Comparison of ENCODE assay signal across 12 cellular contexts in genomic region chr12:51028811-51029146, GRCh38. TPM values are rescaled to one million over a fixed set of nuclear protein-coding genes. Genes with fewer than 3 reads are reported as not detected.
DNase-seq lines count a peak whose midpoint lies in the region; ATAC-seq and TF ChIP-seq lines count a peak whose summit lies in the region.
"Had no signal": no experiment of that assay in that cellular context is flagged by ENCODE, and none has a peak within 500 bp of the region (broad histone marks: within the 10 kb centered on the region; RNA-seq: fewer than 3 reads in every experiment).

No MANE protein-coding gene starts in this region.

- CTCF ChIA-PET in Panc1 (lab: Charles Lee) = interaction anchor here (1.1 kb wide), 1 partner anchor 203 kb away, joined by 8 read pairs; no protein-coding TSS in a partner anchor

- H3K4me2 ChIP-seq in parathyroid adenoma (ENCODE audit: low read length) = no peak overlapping the region
- H3K4me2 ChIP-seq: BLaER1 had no signal

- H3K4me3 ChIP-seq in Panc1 (ENCODE audit: low read depth in 2 of 2, low read length in 2 of 2) (peak overlapping the region in 1 of 2 experiments; percentile 33; a peak in 2 of 4 replicates), parathyroid adenoma (ENCODE audit: low read depth, low read length) (no peak overlapping the region)
- H3K4me3 ChIP-seq: BLaER1 had no signal

- intact Hi-C loops in Panc1 (cut with micrococcal nuclease; ENCODE audit: unreplicated experiment) = loop anchor here (5.0 kb wide), 1 partner anchor 201 kb away; no protein-coding TSS in a partner anchor

- H3K27me3 ChIP-seq in Panc1 (ENCODE audit: control insufficient read depth, insufficient read depth, low read length) = no peaks in the 10 kb centered on the region
- no peaks in the 10 kb centered on the region for H3K27me3 ChIP-seq in parathyroid adenoma (ENCODE audit: control insufficient read depth, insufficient read depth, low read length)
- H3K27me3 ChIP-seq: BLaER1 had no signal

- no peaks in the 10 kb centered on the region for H3K36me3 ChIP-seq in Panc1 (ENCODE audit: control insufficient read depth, insufficient read depth, low read length)
- no peaks in the 10 kb centered on the region for H3K36me3 ChIP-seq in parathyroid adenoma (ENCODE audit: control insufficient read depth, insufficient read depth, low read length)
- H3K36me3 ChIP-seq: BLaER1 had no signal

- TF ChIP-seq CTCF in Panc1 (IDR thresholded peaks at IDR 0.05) (no peak), parathyroid adenoma (IDR thresholded peaks at IDR 0.05) (no peak)

- H3K9me3 ChIP-seq in Panc1 (ENCODE audit: control insufficient read depth, insufficient read depth, low read depth, low read length) = no peaks in the 10 kb centered on the region
- no peaks in the 10 kb centered on the region for H3K9me3 ChIP-seq in parathyroid adenoma (ENCODE audit: control insufficient read depth, low read length)
- H3K9me3 ChIP-seq: BLaER1 had no signal

- peaks cover 10% of the 10 kb centered on the region for H3K79me2 ChIP-seq in parathyroid adenoma

- peaks cover 12% of the 10 kb centered on the region for H3K4me1 ChIP-seq in Panc1 (ENCODE audit: control insufficient read depth, insufficient read depth, low read length)
- peaks cover 6% of the 10 kb centered on the region for H3K4me1 ChIP-seq in parathyroid adenoma

- POLR2A ChIA-PET in Panc1 (lab: Charles Lee) = interaction anchor here (0.5 to 1.0 kb wide), 3 partner anchors 265 to 801 kb away, joined by 3 to 16 read pairs (median 12); no protein-coding TSS in a partner anchor

- in situ Hi-C loops in Panc1 (cut with HindIII; ENCODE audit: low pct_unique_long_range_greater_than_20kb, low sequenced_read_pairs) = no loop called here

- peak overlapping the region; percentile 27 for H2AFZ ChIP-seq in parathyroid adenoma

- H3K9ac ChIP-seq in parathyroid adenoma = no peak overlapping the region
- H3K9ac ChIP-seq: BLaER1 had no signal

- ATAC-seq in Panc1 = no peak
- ATAC-seq: activated naive CD8-positive, alpha-beta T cell treated with anti-CD3 and anti-CD28 coated beads, Interleukin-2, amount 50 U/mL, for 24 hours; stimulated activated effector memory CD8-positive, alpha-beta T cell treated with anti-CD3 and anti-CD28 coated beads, Interleukin-12 subunit alpha, Interleukin-12 subunit beta, amount 100 ng/mL, for 72 hours had no signal

- DNase-seq in EL (peak; percentile 60), Panc1 (ENCODE audit: low read depth, low spot score) (no peak), fibroblast of gingiva (ENCODE audit: low read depth) (peak; percentile 58), NCI-H345 treated with DMSO at 0.1 percent for 48 hours (lab: John Stamatoyannopoulos, UW; ENCODE audit: unreplicated experiment) (no peak), GF-D8 (lab: John Stamatoyannopoulos, UW) (no peak), retina (no peak), DMS114 treated with DMSO at 0.1 percent for 48 hours (lab: John Stamatoyannopoulos, UW; ENCODE audit: unreplicated experiment) (no peak)
- DNase-seq: activated naive CD8-positive, alpha-beta T cell treated with anti-CD3 and anti-CD28 coated beads, Interleukin-2, amount 50 U/mL, for 24 hours had no signal

- no TSS peak for BruUV-seq in Panc1 (replicated peaks; lab: Mats Ljungman, UMichigan)

- H3K27ac ChIP-seq in Panc1 (ENCODE audit: low read length) (peak overlapping the region; percentile 36; the same call in 1 of the 2 replicates), parathyroid adenoma (no peak overlapping the region)
- H3K27ac ChIP-seq: BLaER1, HL-60 had no signal

RNA-seq across cellular contexts. Expression of gene SLC11A2, which starts 2.6 kb away (rescaled TPM):
- total RNA-seq in Panc1 (2021; ENCODE audit: unreplicated experiment) = 59.9 TPM
- 30.6 TPM for polyA plus RNA-seq in Panc1 (2012; ENCODE audit: insufficient read length)

RNA-seq across cellular contexts. Expression of gene LETMD1, which starts 19.3 kb away (rescaled TPM):
- 47.9 TPM for total RNA-seq in Panc1 (2021; ENCODE audit: unreplicated experiment)
- 44.5 TPM for polyA plus RNA-seq in Panc1 (2012; ENCODE audit: insufficient read length)

RNA-seq across cellular contexts. Expression of gene CSRNP2, which starts 54.6 kb away (rescaled TPM):
- total RNA-seq in Panc1 (2021; ENCODE audit: unreplicated experiment) = 50.5 TPM
- polyA plus RNA-seq in Panc1 (2012; ENCODE audit: insufficient read length) = 22.0 TPM

Comparison
In these comparisons a context has a peak if more than half of its experiments do, and no peak if none do; other contexts are left out.
1. DNase-seq: peak in EL (single experiment) and fibroblast of gingiva (single experiment); none in Panc1 (single experiment), NCI-H345 treated with DMSO at 0.1 percent for 48 hours (single experiment), GF-D8 (single experiment), retina (single experiment) and DMS114 treated with DMSO at 0.1 percent for 48 hours (single experiment).